9 cellular contexts compared by ENCODE assay signal in genomic region chr7:42097756-42098155, GRCh38.
A peak's percentile ranks its signal among the peaks of the same experiment; 100 is the strongest.
DNase-seq lines count a peak whose midpoint lies in the region; ATAC-seq and TF ChIP-seq lines count a peak whose summit lies in the region.
"Had no signal": no experiment of that assay in that cellular context is flagged by ENCODE, and none has a peak within 500 bp of the region (broad histone marks: within the 10 kb centered on the region; RNA-seq: fewer than 3 reads in every experiment).

No MANE protein-coding gene starts in this region.

- TF ChIP-seq EP300 in SK-N-SH (IDR thresholded peaks at IDR 0.05; ENCODE audit: borderline replicate concordance in 1 of 2, low read depth in 1 of 2, low read length in 1 of 2) (no peak), suprapubic skin (IDR thresholded peaks at IDR 0.05) (no peak)

- H3K4me1 ChIP-seq in SK-N-SH (ENCODE audit: control insufficient read depth in 1 of 2, insufficient read depth in 2 of 2, low read depth in 1 of 2, low read length in 1 of 2) (no peaks in the 10 kb centered on the region; a peak in 1 of 4 replicates), foreskin keratinocyte (peaks cover 20% of the 10 kb centered on the region), suprapubic skin (peaks cover 38% of the 10 kb centered on the region)

- no peak overlapping the region for H3K27ac ChIP-seq in SK-N-SH (ENCODE audit: low read depth in 2 of 2, low read length in 1 of 2)
- H3K27ac ChIP-seq in foreskin keratinocyte, result peak overlapping the region; percentile 35
- no peak overlapping the region for H3K27ac ChIP-seq in suprapubic skin

- WGBS in SK-N-SH (ENCODE audit: low lambda C conversion rate), result 15% methylated on average over 5 of the region's 5 CpGs
- WGBS in suprapubic skin, result 58% methylated on average over 5 of the region's 5 CpGs

- H3K4me3 ChIP-seq in SK-N-SH (ENCODE audit: low read depth in 2 of 2, low read length in 1 of 2), result no peak overlapping the region
- no peak overlapping the region for H3K4me3 ChIP-seq in suprapubic skin

- no peaks in the 10 kb centered on the region for H3K9me2 ChIP-seq in SK-N-SH

- H3K36me3 ChIP-seq in SK-N-SH (replicated peaks in 1 of 2; ENCODE audit: control insufficient read depth in 1 of 2, insufficient read depth in 2 of 2, low read length in 1 of 2) (no peaks in the 10 kb centered on the region), suprapubic skin (no peaks in the 10 kb centered on the region)

- no peak for TF ChIP-seq RAD21 in SK-N-SH (IDR thresholded peaks at IDR 0.05; ENCODE audit: low read length)

- TF ChIP-seq CTCF in SK-N-SH (IDR thresholded peaks at IDR 0.05) (peak; percentile 24), foreskin keratinocyte (conservative IDR thresholded peaks at IDR 0.05) (peak; percentile 64), suprapubic skin (IDR thresholded peaks at IDR 0.05) (no peak)

- peaks cover 48% of the 10 kb centered on the region for H3K27me3 ChIP-seq in SK-N-SH (ENCODE audit: insufficient read depth)
- no peaks in the 10 kb centered on the region for H3K27me3 ChIP-seq in foreskin keratinocyte
- H3K27me3 ChIP-seq in suprapubic skin, result no peaks in the 10 kb centered on the region

- H2AFZ ChIP-seq in SK-N-SH (ENCODE audit: low read depth), result no peak overlapping the region

- peak; percentile 34 for DNase-seq in HPDE6-E6E7 (ENCODE audit: extremely low spot score)
- no peak for DNase-seq in SK-N-SH
- peak; percentile 97 to 99 for DNase-seq in foreskin keratinocyte
- DNase-seq in stromal cell of bone marrow (ENCODE audit: low read depth), result peak; percentile 86
- no peak for DNase-seq in superior temporal gyrus (ENCODE audit: extremely low spot score)
- DNase-seq in NCI-H1694 (lab: John Stamatoyannopoulos, UW), result no peak
- no peak for DNase-seq in suprapubic skin (ENCODE audit: low spot score in 2 of 2)
- DNase-seq: activated CD4-positive, alpha-beta T cell treated with anti-CD3 and anti-CD28 coated beads, Interleukin-2, amount 50 U/mL, for 4 hours; naive B cell had no signal

- no peak overlapping the region for H3K4me2 ChIP-seq in SK-N-SH

- no peaks in the 10 kb centered on the region for H3F3A ChIP-seq in SK-N-SH (replicated peaks; ENCODE audit: insufficient read depth)

- H3K9me3 ChIP-seq in SK-N-SH (no peaks in the 10 kb centered on the region), suprapubic skin (no peaks in the 10 kb centered on the region)

- POLR2A ChIA-PET in SK-N-SH (lab: Yijun Ruan, JAX), result no interaction called here

- H4K20me1 ChIP-seq in SK-N-SH (ENCODE audit: insufficient read depth), result no peaks in the 10 kb centered on the region

- H3K79me2 ChIP-seq in SK-N-SH (ENCODE audit: insufficient read depth), result no peaks in the 10 kb centered on the region

- CTCF ChIA-PET in SK-N-SH (lab: Yijun Ruan, JAX), result interaction anchor here (0.9 kb wide), 1 partner anchor 11 kb away, joined by 3 read pairs; no protein-coding TSS in a partner anchor

- peak; percentile 80 for ATAC-seq in foreskin keratinocyte

- no peak for TF ChIP-seq POLR2A in suprapubic skin (IDR thresholded peaks at IDR 0.05)

- no peak overlapping the region for H3K9ac ChIP-seq in SK-N-SH

TF ChIP-seq in SK-N-SH, 30 proteins besides CTCF, POLR2A, EP300 and RAD21:
- TF ChIP-seq FOXM1 (IDR thresholded peaks at IDR 0.05; ENCODE audit: low read depth), result no peak
- no peak for TF ChIP-seq PBX3 (IDR thresholded peaks at IDR 0.05)
- TF ChIP-seq GABPA (IDR thresholded peaks at IDR 0.05; ENCODE audit: low read depth), result no peak
- no peak for TF ChIP-seq REST (IDR thresholded peaks at IDR 0.05; ENCODE audit: low read depth, low read length)
- TF ChIP-seq POLR2AphosphoS5 (IDR thresholded peaks at IDR 0.05; ENCODE audit: low read depth, low read length), result no peak
- TF ChIP-seq TAF1 (IDR thresholded peaks at IDR 0.05; ENCODE audit: borderline replicate concordance, low read depth, low read length), result no peak
- no peak for TF ChIP-seq RFX5 (IDR thresholded peaks at IDR 0.05; ENCODE audit: low read length)
- no peak for TF ChIP-seq EZH2phosphoT487 (IDR thresholded peaks at IDR 0.05; ENCODE audit: borderline replicate concordance, low read depth)
- TF ChIP-seq GATA2 (CRISPR knock-in tag; IDR thresholded peaks at IDR 0.05), result no peak
- TF ChIP-seq ZBTB33 (IDR thresholded peaks at IDR 0.05; ENCODE audit: borderline replicate concordance, low read depth), result no peak
- no peak for TF ChIP-seq JUND (IDR thresholded peaks at IDR 0.05)
- TF ChIP-seq MAX (IDR thresholded peaks at IDR 0.05; ENCODE audit: low read depth), result no peak
- no peak for TF ChIP-seq ELF1 (IDR thresholded peaks at IDR 0.05)
- no peak for TF ChIP-seq RXRA (IDR thresholded peaks at IDR 0.05; ENCODE audit: borderline replicate concordance, low read depth)
- no peak for TF ChIP-seq CHD2 (IDR thresholded peaks at IDR 0.05; ENCODE audit: low read length, partially characterized antibody)
- no peak for TF ChIP-seq FOXJ3 (CRISPR knock-in tag; IDR thresholded peaks at IDR 0.05)
- TF ChIP-seq SIN3A (IDR thresholded peaks at IDR 0.05; ENCODE audit: borderline replicate concordance, low read depth, low read length), result no peak
- TF ChIP-seq YY1 (IDR thresholded peaks at IDR 0.05; ENCODE audit: low read depth), result no peak

Comparison
In these comparisons a context has a peak if more than half of its experiments do, and no peak if none do; other contexts are left out.
1. DNase-seq: peak in HPDE6-E6E7 (single experiment), foreskin keratinocyte (2 of 2) and stromal cell of bone marrow (single experiment); none in SK-N-SH (single experiment), superior temporal gyrus (single experiment), NCI-H1694 (single experiment) and suprapubic skin (0 of 2).
2. CTCF ChIP-seq: peak in SK-N-SH (single experiment) and foreskin keratinocyte (single experiment); none in suprapubic skin (0 of 2).